ENCODE assay signal across 8 cellular contexts in the genomic region with DNA sequence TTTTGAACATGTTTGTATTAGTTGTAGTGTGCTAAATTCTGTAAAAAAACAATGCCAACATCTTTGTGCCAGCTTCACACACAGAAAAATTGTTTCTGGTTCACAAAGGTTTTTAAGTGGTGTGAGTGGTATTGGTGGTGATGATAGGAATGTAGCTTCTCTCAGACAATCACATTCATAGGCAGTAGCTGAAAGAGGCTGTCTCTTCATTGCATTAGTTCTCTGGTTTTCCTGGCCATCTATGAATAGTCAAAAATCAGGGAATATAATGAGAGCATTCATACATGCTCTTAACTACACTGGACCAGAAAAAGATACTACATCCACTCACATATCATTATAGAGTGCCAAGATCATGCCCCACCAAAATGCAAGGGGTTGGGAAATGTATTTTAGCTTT.
"Had no signal": no experiment of that assay in that cellular context is flagged by ENCODE, and none has a peak within 500 bp of the region (broad histone marks: within the 10 kb centered on the region; RNA-seq: fewer than 3 reads in every experiment).

No MANE protein-coding gene starts in this region.

- H3K4me1 ChIP-seq: HAP-1 had no signal

- H3K4me2 ChIP-seq: GM23338 had no signal

- DNase-seq: GM23248, GOT3, H7, H9, HCEC 1CT, HFFc6 had no signal

- H2AFZ ChIP-seq: GM23248, GM23338 had no signal

- H3K9me3 ChIP-seq: HAP-1 had no signal

- H3K4me3 ChIP-seq: GM23248, GM23338, HAP-1 had no signal

- H3K27ac ChIP-seq: GM23248 had no signal

- H3K36me3 ChIP-seq: HAP-1 had no signal
